In genomic region chr9:133118179-133118520, GRCh38 we compare ENCODE assay signal across 17 cellular contexts. TPM values are rescaled to one million over a fixed set of nuclear protein-coding genes. Genes with fewer than 3 reads are reported as not detected.
DNase-seq lines count a peak whose midpoint lies in the region; ATAC-seq, FAIRE-seq and TF ChIP-seq lines count a peak whose summit lies in the region.
"Had no signal": no experiment of that assay in that cellular context is flagged by ENCODE, and none has a peak within 500 bp of the region (broad histone marks: within the 10 kb centered on the region; RNA-seq: fewer than 3 reads in every experiment).

No MANE protein-coding gene starts in this region.

- H3K27ac ChIP-seq in mammary epithelial cell (ENCODE audit: insufficient read depth, low read depth, low read length) (no peak overlapping the region), dorsolateral prefrontal cortex (peak overlapping the region; percentile 52 to 100 (median 98)), pancreas (peak overlapping the region; percentile 7 to 70 (median 42)), upper lobe of right lung (peak overlapping the region; percentile 60)
- H3K27ac ChIP-seq: neutrophil had no signal

- WGBS in mammary epithelial cell (ENCODE audit: low coverage, missing lambda C conversion rate) = 82% methylated on average over 3 of the region's 3 CpGs
- 79 to 85% methylated on average over 3 of the region's 3 CpGs for WGBS in pancreas, 2 donors

- intact Hi-C loops in MCF 10A (cut with micrococcal nuclease) = no loop called here
- intact Hi-C loops in mammary epithelial cell (cut with micrococcal nuclease) = no loop called here
- intact Hi-C loops in dorsolateral prefrontal cortex (cut with DNase I) = loop anchor here in 1 of 2 donors (10.0 kb wide), 1 partner anchor 367 kb away; no protein-coding TSS in a partner anchor
- intact Hi-C loops in pancreas (cut with DNase I) = no loop called here
- intact Hi-C loops in upper lobe of right lung (cut with DNase I) = no loop called here

- no peak overlapping the region for H2AFZ ChIP-seq in mammary epithelial cell (ENCODE audit: low read depth, low read length)

- CTCF ChIA-PET in MCF 10A (lab: Yijun Ruan, JAX) = interaction anchor here (1.6 to 8.6 kb wide), 3 partner anchors 8 to 28 kb away, joined by 6 to 132 read pairs (median 24); no protein-coding TSS in a partner anchor
- CTCF ChIA-PET in mammary epithelial cell (lab: Charles Lee; ENCODE audit: low non-redundant PET) = no interaction called here

- no peak overlapping the region for H3K4me2 ChIP-seq in mammary epithelial cell (ENCODE audit: insufficient read depth, low read depth, low read length)

- peaks cover 14% of the 10 kb centered on the region for H3K36me3 Mint-ChIP-seq in MCF 10A (ENCODE audit: insufficient read depth, unreplicated experiment)
- H3K36me3 Mint-ChIP-seq: IgD-negative memory B cell had no signal

- peaks cover 38% of the 10 kb centered on the region for H3K4me1 ChIP-seq in mammary epithelial cell (ENCODE audit: insufficient read depth, low read length)
- H3K4me1 ChIP-seq in pancreas = peaks cover 26 to 63% (median 43%) of the 10 kb centered on the region in 3 donors
- H3K4me1 ChIP-seq in upper lobe of right lung = peaks cover 83% of the 10 kb centered on the region

- FAIRE-seq in pancreas (lab: Jason Lieb, UNC) = no peak
- FAIRE-seq in GM19239 (lab: Jason Lieb, UNC) = no peak
- FAIRE-seq: D721Med had no signal

- H3K4me1 Mint-ChIP-seq in MCF 10A (ENCODE audit: insufficient read depth, unreplicated experiment) = peaks cover 20% of the 10 kb centered on the region

- H3K36me3 ChIP-seq in mammary epithelial cell (ENCODE audit: insufficient read depth, low read length) = no peaks in the 10 kb centered on the region
- H3K36me3 ChIP-seq in pancreas = no peaks in the 10 kb centered on the region
- H3K36me3 ChIP-seq in upper lobe of right lung = no peaks in the 10 kb centered on the region
- H3K36me3 ChIP-seq: neutrophil had no signal

- TF ChIP-seq CTCF in MCF 10A (IDR thresholded peaks at IDR 0.05; ENCODE audit: unreplicated experiment) (no peak), mammary epithelial cell (conservative IDR thresholded peaks at IDR 0.05 in 1 of 2, IDR thresholded peaks at IDR 0.05 in 1 of 2; ENCODE audit: extremely low read depth in 1 of 2, insufficient read depth in 1 of 2, low read depth in 1 of 2, low read length in 2 of 2) (no peak), dorsolateral prefrontal cortex (IDR thresholded peaks at IDR 0.05 in 54 of 56, conservative IDR thresholded peaks at IDR 0.05 in 2 of 56; ENCODE audit: low read depth in 1 of 56, partially characterized antibody in 56 of 56) (no peak), pancreas (IDR thresholded peaks at IDR 0.05) (no peak), upper lobe of right lung (IDR thresholded peaks at IDR 0.05) (no peak)

- no peak overlapping the region for H3K27ac Mint-ChIP-seq in MCF 10A (ENCODE audit: low read depth, unreplicated experiment)

- H3K27me3 ChIP-seq in mammary epithelial cell (ENCODE audit: insufficient read depth, low read length) (no peaks in the 10 kb centered on the region), dorsolateral prefrontal cortex (no peaks in the 10 kb centered on the region), pancreas (no peaks in the 10 kb centered on the region), upper lobe of right lung (no peaks in the 10 kb centered on the region)

- H3K27me3 Mint-ChIP-seq in MCF 10A (ENCODE audit: insufficient read depth, unreplicated experiment) = no peaks in the 10 kb centered on the region
- H3K27me3 Mint-ChIP-seq: IgD-negative memory B cell; stimulated activated naive CD8-positive, alpha-beta T cell treated with anti-CD3 and anti-CD28 coated beads, Interleukin-15, Interleukin-2, amounts not matched to agents 100 ng/mL and 50 ng/mL, for 24 hours had no signal

- H3K4me3 ChIP-seq in mammary epithelial cell (replicated peaks in 1 of 3; ENCODE audit: insufficient read depth in 1 of 3, low read depth in 2 of 3, low read length in 3 of 3) (no peak overlapping the region), dorsolateral prefrontal cortex (peak overlapping the region in 58 of 59 donors; percentile 3 to 98 (median 89)), pancreas (no peak overlapping the region), upper lobe of right lung (no peak overlapping the region)

- BruUV-seq in MCF 10A (replicated peaks; lab: Mats Ljungman, UMichigan) (TSS peak; percentile 16), mammary epithelial cell (replicated peaks; lab: Mats Ljungman, UMichigan) (no TSS peak)

- POLR2A ChIA-PET in MCF 10A (lab: Yijun Ruan, JAX) = interaction anchor here (0.8 to 3.4 kb wide), 5 partner anchors 13 to 87 kb away, joined by 3 to 21 read pairs (median 7); partner anchors contain the start of gene GTF3C5

- in situ Hi-C loops in mammary epithelial cell (cut with MboI; ENCODE audit: low sequenced_read_pairs in 2 of 2) = no loop called here

- H3K4me3 Mint-ChIP-seq in MCF 10A (ENCODE audit: unreplicated experiment) = no peak overlapping the region

- H3K9me3 ChIP-seq in mammary epithelial cell (replicated peaks; ENCODE audit: insufficient read depth, low read length) (no peaks in the 10 kb centered on the region), pancreas (no peaks in the 10 kb centered on the region), upper lobe of right lung (no peaks in the 10 kb centered on the region)
- H3K9me3 ChIP-seq: neutrophil had no signal

- H4K20me1 ChIP-seq in mammary epithelial cell (ENCODE audit: insufficient read depth, low read length) = peaks cover 3% of the 10 kb centered on the region

- H3K79me2 ChIP-seq in mammary epithelial cell (ENCODE audit: insufficient read depth, low read length) = peaks cover 66% of the 10 kb centered on the region

- DNase-seq in MCF 10A (ENCODE audit: unreplicated experiment) (no peak), mammary epithelial cell (no peak), dorsolateral prefrontal cortex (no peak), pancreas (peak in 2 of 6 donors; percentile 22 to 32), upper lobe of right lung (no peak), GM19239 (ENCODE audit: insufficient read length, low spot score) (no peak), HuH-7 (ENCODE audit: low spot score) (no peak), NCI-H2081 (lab: John Stamatoyannopoulos, UW) (no peak)
- DNase-seq: activated CD4-positive, alpha-beta T cell treated with anti-CD3 and anti-CD28 coated beads for 4 hours; activated T-cell treated with anti-CD3 and anti-CD28 coated beads, Interleukin-2, amount 50 U/mL, for 1 hour; amniotic stem cell; NCI-H1092 treated with DMSO at 0.1 percent for 48 hours; T-helper 9 cell had no signal

- no peak overlapping the region for H3K9ac ChIP-seq in mammary epithelial cell (ENCODE audit: insufficient read depth, low read length)

- no peaks in the 10 kb centered on the region for H3K9me3 Mint-ChIP-seq in MCF 10A (ENCODE audit: unreplicated experiment)
- H3K9me3 Mint-ChIP-seq: IgD-negative memory B cell; stimulated activated naive CD8-positive, alpha-beta T cell treated with anti-CD3 and anti-CD28 coated beads, Interleukin-15, Interleukin-2, amounts not matched to agents 100 ng/mL and 50 ng/mL, for 24 hours had no signal

- dilution Hi-C loops in mammary epithelial cell (cut with HindIII; ENCODE audit: low sequenced_read_pairs) = loop anchor here (5.0 kb wide), 4 partner anchors 41 to 99 kb away; no protein-coding TSS in a partner anchor

- ATAC-seq in pancreas = no peak
- ATAC-seq in upper lobe of right lung = no peak

RNA-seq across cellular contexts. Expression of gene RALGDS, which starts 2.9 kb away (rescaled TPM):
- total RNA-seq in MCF 10A (2022) = 14.2 and 15.4 TPM in 2 replicates
- 10 to 100 TPM; 15.2 to 19.9 TPM for total RNA-seq in mammary epithelial cell
- polyA plus RNA-seq in mammary epithelial cell = 37.8 TPM
- 35.5 TPM for polyA minus RNA-seq in mammary epithelial cell
- 100 to 1,000 TPM in 109 of 120 experiments, 10 to 100 TPM in 11; 72.2 to 415 (median 142) TPM for total RNA-seq in dorsolateral prefrontal cortex
- total RNA-seq in pancreas = 10 to 100 TPM; 16.1 to 31.9 (median 20.3) TPM
- polyA plus RNA-seq in pancreas = 10 to 100 TPM; 56.0 to 69.7 TPM
- 66.3 TPM for total RNA-seq in upper lobe of right lung

RNA-seq across cellular contexts. Expression of gene GBGT1, which starts 45.6 kb away (rescaled TPM):
- total RNA-seq in MCF 10A (2022) (not detected in 2 replicates), mammary epithelial cell (1 to 10 TPM in 1 of 2 donors, under 1 TPM in 1; 0.83 to 1.7 TPM), dorsolateral prefrontal cortex (10 to 100 TPM in 109 of 120 experiments, 1 to 10 TPM in 11; 5.8 to 27.4 (median 13.8) TPM), pancreas (10 to 100 TPM in 1 of 6 donors, 1 to 10 TPM in 5; 1.5 to 11.9 (median 3.1) TPM), upper lobe of right lung (27.4 TPM)
- polyA plus RNA-seq in mammary epithelial cell (0.78 TPM), pancreas (1 to 10 TPM; 4.5 to 4.6 TPM)
- not detected for polyA minus RNA-seq in mammary epithelial cell

RNA-seq across cellular contexts. Expression of gene CEL, which starts 56.4 kb away (rescaled TPM):
- 1.4 and 1.9 TPM in 2 replicates for total RNA-seq in MCF 10A (2022)
- total RNA-seq in mammary epithelial cell = 1 to 10 TPM in 1 of 2 donors, under 1 TPM in 1; 0.50 to 2.6 TPM
- 1.2 TPM for polyA plus RNA-seq in mammary epithelial cell
- polyA minus RNA-seq in mammary epithelial cell = 1.3 TPM
- total RNA-seq in dorsolateral prefrontal cortex = 1 to 10 TPM in 107 of 120 experiments, under 1 TPM in 13; 0.64 to 7.6 (median 2.1) TPM
- over 10,000 TPM; 11,290 to 24,413 (median 19,239) TPM for total RNA-seq in pancreas
- polyA plus RNA-seq in pancreas = 1,000 to 10,000 TPM; 2,560 to 4,565 TPM
- total RNA-seq in upper lobe of right lung = 0.75 TPM
- polyA plus RNA-seq: IgD-negative memory B cell had no signal

Comparison
In these comparisons a context has a peak if more than half of its experiments do, and no peak if none do; other contexts are left out.
1. H3K4me3 ChIP-seq: peak in dorsolateral prefrontal cortex (58 of 59); none in mammary epithelial cell (0 of 3), pancreas (0 of 4) and upper lobe of right lung (single experiment).
2. RNA of gene CEL, which starts 56.4 kb away (total RNA-seq): 11,290 to 24,413 TPM in pancreas; 0.50 to 2.6 TPM in mammary epithelial cell, 0.64 to 7.6 TPM in dorsolateral prefrontal cortex, 1.4 to 1.9 TPM in MCF 10A and 0.75 TPM in upper lobe of right lung (single experiment); every median in the first group is over 1,000 times any median in the second.